Comparison of ENCODE assay signal across 17 cellular contexts in genomic region chr10:4068255-4069028, GRCh38.
DNase-seq lines count a peak whose midpoint lies in the region; ATAC-seq and TF ChIP-seq lines count a peak whose summit lies in the region.
"Had no signal": no experiment of that assay in that cellular context is flagged by ENCODE, and none has a peak within 500 bp of the region (broad histone marks: within the 10 kb centered on the region; RNA-seq: fewer than 3 reads in every experiment).

No MANE protein-coding gene starts in this region.

- DNase-seq in NOMO-1 treated with DMSO at 0.1 percent for 48 hours (lab: John Stamatoyannopoulos, UW; ENCODE audit: unreplicated experiment), result peak; percentile 22
- DNase-seq in NOMO-1 treated with dmso at 0.1 percent for 144 hours (lab: John Stamatoyannopoulos, UW; ENCODE audit: unreplicated experiment), result no peak
- peak; percentile 93 for DNase-seq in RPMI7951 (ENCODE audit: low read depth)
- peak in 1 of 2 donors; percentile 42 for DNase-seq in foreskin keratinocyte
- peak in 1 of 2 donors; percentile 76 for DNase-seq in vagina (ENCODE audit: extremely low spot score in 2 of 2)
- DNase-seq: activated CD4-positive, CD25-positive, alpha-beta regulatory T cell; activated naive CD8-positive, alpha-beta T cell treated with anti-CD3 and anti-CD28 coated beads for 36 hours; esophagus squamous epithelium; heart right ventricle; NCI-H187 treated with DMSO at 0.1 percent for 48 hours; NCI-H510A; stimulated activated CD4-positive, alpha-beta T cell treated with anti-CD3 and anti-CD28 coated beads, Interleukin-4, amount 100 ng/mL, for 4 hours; T-helper 17 cell had no signal

- H3K27ac ChIP-seq in foreskin keratinocyte (no peak overlapping the region), vagina (peak overlapping the region; percentile 51)
- H3K27ac ChIP-seq: C4-2B had no signal

- H3K27me3 ChIP-seq in foreskin keratinocyte (no peaks in the 10 kb centered on the region), vagina (no peaks in the 10 kb centered on the region)
- H3K27me3 ChIP-seq: esophagus squamous epithelium, heart right ventricle had no signal

- H3K9me3 ChIP-seq in vagina, result no peaks in the 10 kb centered on the region
- H3K9me3 ChIP-seq: esophagus squamous epithelium, heart right ventricle had no signal

- H3K36me3 ChIP-seq in vagina, result no peaks in the 10 kb centered on the region
- H3K36me3 ChIP-seq: esophagus squamous epithelium, heart right ventricle had no signal

- no peak for TF ChIP-seq POLR2A in vagina (IDR thresholded peaks at IDR 0.05)

- H3K4me1 ChIP-seq in foreskin keratinocyte (peaks cover 29% of the 10 kb centered on the region), vagina (peaks cover 37% of the 10 kb centered on the region)

- TF ChIP-seq CTCF in foreskin keratinocyte (conservative IDR thresholded peaks at IDR 0.05) (no peak), vagina (IDR thresholded peaks at IDR 0.05) (no peak)

- ATAC-seq in foreskin keratinocyte (peak; percentile 68), HG03520 (IDR thresholded peaks at IDR 0.05; ENCODE audit: unreplicated experiment) (no peak), GM19463 (IDR thresholded peaks at IDR 0.05; ENCODE audit: unreplicated experiment) (no peak), HG02642 (IDR thresholded peaks at IDR 0.05; ENCODE audit: poor library complexity, unreplicated experiment) (no peak)
- ATAC-seq: T-helper 17 cell had no signal

- intact Hi-C loops in vagina (cut with DNase I), result no loop called here

- H3K4me3 ChIP-seq in vagina, result no peak overlapping the region
- H3K4me3 ChIP-seq: esophagus squamous epithelium, heart right ventricle had no signal
